In the genomic region with DNA sequence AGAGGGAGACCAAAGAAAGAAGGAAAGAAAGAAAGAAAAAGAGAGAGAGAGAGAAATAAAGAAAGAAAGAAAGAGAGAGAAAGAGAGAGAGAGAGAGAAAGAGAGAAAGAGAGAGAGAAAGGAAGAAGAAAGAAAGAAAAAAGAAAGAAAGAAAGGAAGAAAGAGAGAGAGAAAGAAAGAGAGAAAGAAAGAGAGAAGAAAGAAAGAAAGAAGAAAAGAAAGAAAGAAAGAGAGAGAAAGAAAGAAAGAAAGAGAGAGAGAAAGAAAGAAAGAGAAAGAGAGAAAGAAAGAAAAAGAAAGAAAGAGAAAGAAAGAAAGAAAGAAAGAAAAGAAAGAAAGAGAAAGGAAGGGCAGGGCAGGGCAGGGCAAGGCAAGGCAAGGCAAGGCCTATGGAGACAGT, we compare ENCODE assay signal across 14 cellular contexts. TPM values are rescaled to one million over a fixed set of nuclear protein-coding genes. Genes with fewer than 3 reads are reported as not detected.
"Had no signal": no experiment of that assay in that cellular context is flagged by ENCODE, and none has a peak within 500 bp of the region (broad histone marks: within the 10 kb centered on the region; RNA-seq: fewer than 3 reads in every experiment).

No MANE protein-coding gene starts in this region.

RNA-seq across cellular contexts. Expression of gene OR10H4, which starts 23.2 kb away (rescaled TPM):
- total RNA-seq: activated B cell treated with CpG ODN at 0.5 μM for 24 hours; activated CD4-positive, alpha-beta memory T cell treated with anti-CD3 and anti-CD28 coated beads for 36 hours; activated CD4-positive, alpha-beta memory T cell treated with anti-CD3 and anti-CD28 coated beads, Interleukin-2, amount 10 ng/mL, durations not matched to agents 7 days and 5 days; activated CD4-positive, alpha-beta T cell treated with anti-CD3 and anti-CD28 coated beads for 36 hours; activated CD4-positive, alpha-beta T cell treated with anti-CD3 and anti-CD28 coated beads, Interleukin-2, amount 10 ng/mL, durations not matched to agents 24 days and 14 days; activated CD4-positive, alpha-beta T cell treated with anti-CD3 and anti-CD28 coated beads, Interleukin-2, amount 10 ng/mL, durations not matched to agents 7 days and 5 days; activated CD8-positive, alpha-beta memory T cell treated with anti-CD3 and anti-CD28 coated beads for 36 hours; activated CD8-positive, alpha-beta memory T cell treated with anti-CD3 and anti-CD28 coated beads, Interleukin-2, amount 10 ng/mL, durations not matched to agents 7 days and 5 days; activated CD8-positive, alpha-beta T cell treated with anti-CD3 and anti-CD28 coated beads for 36 hours; activated CD8-positive, alpha-beta T cell treated with anti-CD3 and anti-CD28 coated beads, Interleukin-2, amount 10 ng/mL, durations not matched to agents 7 days and 5 days; T-helper 1 cell treated with Interleukin-12 subunit alpha and Interleukin-12 subunit beta and Interleukin-4 antibody, amounts not matched to agents 30 ng/mL and 1 ng/mL, for 36 hours; T-helper 17 cell; T-helper 2 cell treated with Interferon-gamma antibody and Interleukin-4, amounts not matched to agents 100 ng/mL and 5 ng/mL, for 36 hours; WTC11 had no signal

RNA-seq across cellular contexts. Expression of gene CYP4F11, which starts 37.7 kb away (rescaled TPM):
- total RNA-seq: activated B cell treated with CpG ODN at 0.5 μM for 24 hours; activated CD4-positive, alpha-beta memory T cell treated with anti-CD3 and anti-CD28 coated beads for 36 hours; activated CD4-positive, alpha-beta memory T cell treated with anti-CD3 and anti-CD28 coated beads, Interleukin-2, amount 10 ng/mL, durations not matched to agents 7 days and 5 days; activated CD4-positive, alpha-beta T cell treated with anti-CD3 and anti-CD28 coated beads for 36 hours; activated CD4-positive, alpha-beta T cell treated with anti-CD3 and anti-CD28 coated beads, Interleukin-2, amount 10 ng/mL, durations not matched to agents 24 days and 14 days; activated CD4-positive, alpha-beta T cell treated with anti-CD3 and anti-CD28 coated beads, Interleukin-2, amount 10 ng/mL, durations not matched to agents 7 days and 5 days; activated CD8-positive, alpha-beta memory T cell treated with anti-CD3 and anti-CD28 coated beads for 36 hours; activated CD8-positive, alpha-beta memory T cell treated with anti-CD3 and anti-CD28 coated beads, Interleukin-2, amount 10 ng/mL, durations not matched to agents 7 days and 5 days; activated CD8-positive, alpha-beta T cell treated with anti-CD3 and anti-CD28 coated beads for 36 hours; activated CD8-positive, alpha-beta T cell treated with anti-CD3 and anti-CD28 coated beads, Interleukin-2, amount 10 ng/mL, durations not matched to agents 7 days and 5 days; T-helper 1 cell treated with Interleukin-12 subunit alpha and Interleukin-12 subunit beta and Interleukin-4 antibody, amounts not matched to agents 30 ng/mL and 1 ng/mL, for 36 hours; T-helper 17 cell; T-helper 2 cell treated with Interferon-gamma antibody and Interleukin-4, amounts not matched to agents 100 ng/mL and 5 ng/mL, for 36 hours; WTC11 had no signal
